Comparison of ENCODE assay signal across 1 cellular context in genomic region chr14:28754209-28754985, GRCh38.
A peak's percentile ranks its signal among the peaks of the same experiment; 100 is the strongest.
TF ChIP-seq lines count a peak whose summit lies in the region.

No MANE protein-coding gene starts in this region.

TF ChIP-seq in HepG2, 621 proteins besides CTCF, POLR2A, EP300 and RAD21 (continued from another document):
- TF ChIP-seq HMGXB4 (CRISPR knock-in tag; IDR thresholded peaks at IDR 0.05; ENCODE audit: borderline replicate concordance in 1 of 2, low read depth in 1 of 2), result peak in 1 of 2 experiments; percentile 40; a peak in 1 of 4 replicates
- TF ChIP-seq SMC3 (IDR thresholded peaks at IDR 0.05; ENCODE audit: low read length), result peak; percentile 88
- peak; percentile 40; the same call in 1 of the 2 replicates for TF ChIP-seq KAT8 (CRISPR knock-in tag; IDR thresholded peaks at IDR 0.05)
- no peak for TF ChIP-seq NFYC (CRISPR knock-in tag; IDR thresholded peaks at IDR 0.05)
- no peak for TF ChIP-seq ZNF446 (CRISPR knock-in tag; IDR thresholded peaks at IDR 0.05)
- TF ChIP-seq ARNTL (CRISPR knock-in tag; IDR thresholded peaks at IDR 0.05), result no peak
- no peak for TF ChIP-seq RAD51 (IDR thresholded peaks at IDR 0.05; ENCODE audit: borderline replicate concordance)
- no peak for TF ChIP-seq TRIM24 (CRISPR knock-in tag; IDR thresholded peaks at IDR 0.05)
- TF ChIP-seq ZNF687 (CRISPR knock-in tag; IDR thresholded peaks at IDR 0.05), result no peak
- TF ChIP-seq KLF16 (CRISPR knock-in tag; IDR thresholded peaks at IDR 0.05), result 0 out of 4 replicates have a peak, but pooled peaks of 1 of the 2 experiments have one; percentile 47
- no peak for TF ChIP-seq PREB (CRISPR knock-in tag; IDR thresholded peaks at IDR 0.05)
- no peak for TF ChIP-seq CCAR2 (optimal IDR thresholded peaks at IDR 0.05; ENCODE audit: low read depth, low read length)
- 0 out of 2 replicates have a peak, but pooled peaks have one; percentile 20 for TF ChIP-seq NKX3-1 (CRISPR knock-in tag; IDR thresholded peaks at IDR 0.05)
- peak; percentile 96 for TF ChIP-seq STAG1 (CRISPR knock-in tag; IDR thresholded peaks at IDR 0.05)
- TF ChIP-seq ZNF12 (CRISPR knock-in tag; IDR thresholded peaks at IDR 0.05), result no peak
- no peak for TF ChIP-seq ZBTB14 (CRISPR knock-in tag; IDR thresholded peaks at IDR 0.05)
- TF ChIP-seq MYPOP (CRISPR knock-in tag; IDR thresholded peaks at IDR 0.05), result no peak
- peak; percentile 25 for TF ChIP-seq ARID5B (CRISPR knock-in tag; IDR thresholded peaks at IDR 0.05)
- TF ChIP-seq NCOR1 (IDR thresholded peaks at IDR 0.05; ENCODE audit: borderline replicate concordance, low read length), result no peak
- TF ChIP-seq ZNF776 (CRISPR knock-in tag; IDR thresholded peaks at IDR 0.05), result no peak
- 0 out of 2 replicates have a peak, but pooled peaks have one; percentile 14 for TF ChIP-seq ERF (CRISPR knock-in tag; IDR thresholded peaks at IDR 0.05)
- no peak for TF ChIP-seq KLF12 (CRISPR knock-in tag; IDR thresholded peaks at IDR 0.05; ENCODE audit: borderline replicate concordance)
- TF ChIP-seq ZNF280D (CRISPR knock-in tag; IDR thresholded peaks at IDR 0.05), result no peak
- TF ChIP-seq MLXIP (CRISPR knock-in tag; IDR thresholded peaks at IDR 0.05; ENCODE audit: borderline replicate concordance), result no peak
- no peak for TF ChIP-seq MAX (IDR thresholded peaks at IDR 0.05)
- TF ChIP-seq HOXA5 (CRISPR knock-in tag; IDR thresholded peaks at IDR 0.05), result 0 out of 2 replicates have a peak, but pooled peaks have one; percentile 36
- 0 out of 2 replicates have a peak, but pooled peaks have one; percentile 53 for TF ChIP-seq ARID3A (IDR thresholded peaks at IDR 0.05; ENCODE audit: low read depth, low read length)
